In the genomic region with DNA sequence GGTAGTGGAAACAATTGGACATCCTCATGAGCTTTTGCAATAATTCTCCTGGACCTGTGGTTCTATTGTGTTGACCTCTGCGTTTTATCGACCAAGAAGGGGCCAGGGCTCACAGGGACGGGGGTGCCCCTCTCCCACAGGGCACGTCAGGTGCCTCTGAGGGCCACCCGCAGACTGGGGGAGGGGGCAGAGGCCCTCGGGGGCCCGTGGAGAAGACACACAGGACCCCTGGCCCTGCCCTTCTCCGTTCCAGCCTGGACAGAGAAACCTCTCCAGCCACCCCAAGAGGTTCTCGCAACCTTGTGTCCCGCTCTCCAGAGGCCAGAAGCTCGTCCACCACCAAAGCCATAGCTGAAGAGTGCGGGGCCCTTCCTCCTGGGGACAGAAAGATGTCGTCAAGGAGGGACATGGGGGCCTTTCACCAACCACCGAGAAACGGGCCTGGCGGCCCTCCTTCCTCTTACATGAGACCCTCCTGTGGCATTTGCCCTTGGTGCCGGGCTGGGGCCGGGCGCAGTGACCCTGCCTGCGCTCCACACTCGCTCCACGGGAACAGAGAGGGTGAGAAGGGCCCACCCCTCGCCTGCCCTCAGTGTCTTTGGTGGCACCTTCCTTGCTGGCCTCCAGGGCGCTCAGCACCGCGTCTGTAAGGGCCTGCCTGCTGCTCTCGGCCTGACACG, we compare ENCODE assay signal across 1 cellular context.
TF ChIP-seq lines count a peak whose summit lies in the region.

No MANE protein-coding gene starts in this region.

TF ChIP-seq in GM12878, 131 proteins besides CTCF, POLR2A, EP300 and RAD21:
- TF ChIP-seq ETV6 (conservative IDR thresholded peaks at IDR 0.05 in 1 of 2, IDR thresholded peaks at IDR 0.05 in 1 of 2; ENCODE audit: borderline replicate concordance in 1 of 2, low read depth in 1 of 2) (no peak), E4F1 (IDR thresholded peaks at IDR 0.05; ENCODE audit: borderline replicate concordance, partially characterized antibody) (no peak), BRCA1 (IDR thresholded peaks at IDR 0.05; ENCODE audit: low read depth, low read length) (no peak), HDAC6 (IDR thresholded peaks at IDR 0.05; ENCODE audit: unreplicated experiment) (no peak), PML (IDR thresholded peaks at IDR 0.05; ENCODE audit: low read length) (no peak), KLF5 (IDR thresholded peaks at IDR 0.05; ENCODE audit: partially characterized antibody) (no peak), MAX (IDR thresholded peaks at IDR 0.05; ENCODE audit: low read depth, low read length) (no peak), SUPT20H (IDR thresholded peaks at IDR 0.05; ENCODE audit: borderline replicate concordance, control insufficient read depth, low read depth, low read length) (no peak), BCL11A (IDR thresholded peaks at IDR 0.05; ENCODE audit: low read depth, low read length) (no peak), IKZF1 (conservative IDR thresholded peaks at IDR 0.05) (no peak), NFIC (IDR thresholded peaks at IDR 0.05; ENCODE audit: low read depth, low read length) (no peak), RFX5 (IDR thresholded peaks at IDR 0.05; ENCODE audit: low read depth, low read length) (no peak), BCLAF1 (IDR thresholded peaks at IDR 0.05) (no peak), GATAD2B (conservative IDR thresholded peaks at IDR 0.05; ENCODE audit: low read depth) (no peak)
